In genomic region chr2:113277474-113278072, GRCh38 we compare ENCODE assay signal across 1 cellular context.
TF ChIP-seq lines count a peak whose summit lies in the region.

No MANE protein-coding gene starts in this region.

TF ChIP-seq in IMR-90, 13 proteins besides CTCF, POLR2A, EP300 and RAD21:
- TF ChIP-seq BHLHE40 (IDR thresholded peaks at IDR 0.05; ENCODE audit: low read depth, low read length) (no peak), MAZ (IDR thresholded peaks at IDR 0.05; ENCODE audit: borderline replicate concordance, low read depth, low read length) (no peak), FOS (IDR thresholded peaks at IDR 0.05; ENCODE audit: low read depth, low read length) (no peak), CHD1 (IDR thresholded peaks at IDR 0.05; ENCODE audit: low read depth, low read length) (no peak), MAFK (IDR thresholded peaks at IDR 0.05; ENCODE audit: low read depth, low read length) (no peak), RFX5 (IDR thresholded peaks at IDR 0.05; ENCODE audit: low read depth, low read length) (no peak)
